ENCODE assay signal across 19 cellular contexts in the genomic region with DNA sequence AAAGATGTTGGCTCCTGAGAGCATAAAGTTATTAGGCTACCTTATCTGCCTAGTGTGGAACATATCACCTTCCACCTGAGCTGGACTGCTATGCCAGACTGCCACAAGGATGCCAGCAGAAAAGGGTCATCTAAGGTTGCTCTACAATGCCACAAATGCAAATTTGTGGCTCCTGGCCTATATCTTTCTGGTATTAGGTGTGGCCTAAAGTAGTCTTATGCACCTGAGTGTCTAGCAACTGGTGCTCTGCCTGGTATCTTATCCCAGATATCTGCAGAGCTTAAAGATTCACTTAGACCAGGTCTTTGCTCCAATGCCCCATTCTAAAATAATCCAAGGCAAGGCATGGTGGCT.
"Had no signal": no experiment of that assay in that cellular context is flagged by ENCODE, and none has a peak within 500 bp of the region (broad histone marks: within the 10 kb centered on the region; RNA-seq: fewer than 3 reads in every experiment).

No MANE protein-coding gene starts in this region.

- H3K4me1 ChIP-seq: testis, tibial nerve, upper lobe of right lung, vagina had no signal

- H3K9me3 ChIP-seq: spleen, testis, tibial nerve, upper lobe of right lung, vagina had no signal

- DNase-seq: foreskin melanocyte; head of caudate nucleus; kidney glomerular epithelial cell; natural killer cell; posterior cingulate gyrus; spleen; stimulated activated CD4-positive, alpha-beta T cell treated with anti-CD3 and anti-CD28 coated beads, Interleukin-2, amount 100 ng/mL, for 24 hours; stimulated activated CD4-positive, alpha-beta T cell treated with anti-CD3 and anti-CD28 coated beads, Interleukin-4, amount 100 ng/mL, for 4 hours; stimulated activated naive B cell treated with anti-CD40 and anti-IgM and Interleukin-4, amounts not matched to agents 10 μg/mL and 1 μg/mL and 100 μg/mL, for 72 hours; stimulated activated naive CD8-positive, alpha-beta T cell treated with anti-CD3 and anti-CD28 coated beads, Interleukin-15, amount 100 ng/mL, for 72 hours; testis; upper lobe of right lung had no signal

- H3K79me2 ChIP-seq: hepatocyte had no signal

- H3K36me3 ChIP-seq: tibial nerve, upper lobe of right lung, vagina had no signal

- H3K27ac Mint-ChIP-seq: dendritic cell treated with granulocyte-macrophage colony-stimulating factor and Interleukin-4, amounts not matched to agents 40 ng/mL and 50 ng/mL, for 4 days; mesothelial cell of epicardium; natural killer cell; stimulated activated naive B cell treated with anti-CD40 and anti-IgM and Interleukin-4, amounts not matched to agents 10 μg/mL and 1 μg/mL and 100 μg/mL, for 72 hours; stimulated activated naive CD8-positive, alpha-beta T cell treated with anti-CD3 and anti-CD28 coated beads, Interleukin-15, amount 100 ng/mL, for 72 hours had no signal

- H3K36me3 Mint-ChIP-seq: natural killer cell had no signal

- H3K27me3 Mint-ChIP-seq: dendritic cell treated with granulocyte-macrophage colony-stimulating factor and Interleukin-4, amounts not matched to agents 40 ng/mL and 50 ng/mL, for 4 days; stimulated activated naive B cell treated with anti-CD40 and anti-IgM and Interleukin-4, amounts not matched to agents 10 μg/mL and 1 μg/mL and 100 μg/mL, for 72 hours; stimulated activated naive CD8-positive, alpha-beta T cell treated with anti-CD3 and anti-CD28 coated beads, Interleukin-15, amount 100 ng/mL, for 72 hours had no signal

- H3K4me2 ChIP-seq: hepatocyte had no signal

- H3K27ac ChIP-seq: hepatocyte, spleen, testis, tibial nerve, upper lobe of right lung, vagina had no signal

- ATAC-seq: natural killer cell; sciatic nerve; stimulated activated naive B cell treated with anti-CD40 and anti-IgM and Interleukin-4, amounts not matched to agents 10 μg/mL and 1 μg/mL and 100 μg/mL, for 72 hours; stimulated activated naive CD8-positive, alpha-beta T cell treated with anti-CD3 and anti-CD28 coated beads, Interleukin-15, amount 100 ng/mL, for 72 hours; upper lobe of right lung had no signal

- H3K4me1 Mint-ChIP-seq: natural killer cell; neural crest cell; stimulated activated naive B cell treated with anti-CD40 and anti-IgM and Interleukin-4, amounts not matched to agents 10 μg/mL and 1 μg/mL and 100 μg/mL, for 72 hours; stimulated activated naive CD8-positive, alpha-beta T cell treated with anti-CD3 and anti-CD28 coated beads, Interleukin-15, amount 100 ng/mL, for 72 hours had no signal

- H2AFZ ChIP-seq: hepatocyte had no signal

- H3K27me3 ChIP-seq: hepatocyte, spleen, testis, tibial nerve, upper lobe of right lung, vagina had no signal

- H3K9me3 Mint-ChIP-seq: dendritic cell treated with granulocyte-macrophage colony-stimulating factor and Interleukin-4, amounts not matched to agents 40 ng/mL and 50 ng/mL, for 4 days; mesothelial cell of epicardium; natural killer cell; stimulated activated naive B cell treated with anti-CD40 and anti-IgM and Interleukin-4, amounts not matched to agents 10 μg/mL and 1 μg/mL and 100 μg/mL, for 72 hours; stimulated activated naive CD8-positive, alpha-beta T cell treated with anti-CD3 and anti-CD28 coated beads, Interleukin-15, amount 100 ng/mL, for 72 hours had no signal

- H3K4me3 Mint-ChIP-seq: dendritic cell treated with granulocyte-macrophage colony-stimulating factor and Interleukin-4, amounts not matched to agents 40 ng/mL and 50 ng/mL, for 4 days; mesothelial cell of epicardium; natural killer cell; neural crest cell; stimulated activated naive B cell treated with anti-CD40 and anti-IgM and Interleukin-4, amounts not matched to agents 10 μg/mL and 1 μg/mL and 100 μg/mL, for 72 hours; stimulated activated naive CD8-positive, alpha-beta T cell treated with anti-CD3 and anti-CD28 coated beads, Interleukin-15, amount 100 ng/mL, for 72 hours had no signal

- H3K4me3 ChIP-seq: hepatocyte, spleen, testis, tibial nerve, upper lobe of right lung, vagina had no signal
